Comparison of ENCODE assay signal across 1 cellular context in the genomic region with DNA sequence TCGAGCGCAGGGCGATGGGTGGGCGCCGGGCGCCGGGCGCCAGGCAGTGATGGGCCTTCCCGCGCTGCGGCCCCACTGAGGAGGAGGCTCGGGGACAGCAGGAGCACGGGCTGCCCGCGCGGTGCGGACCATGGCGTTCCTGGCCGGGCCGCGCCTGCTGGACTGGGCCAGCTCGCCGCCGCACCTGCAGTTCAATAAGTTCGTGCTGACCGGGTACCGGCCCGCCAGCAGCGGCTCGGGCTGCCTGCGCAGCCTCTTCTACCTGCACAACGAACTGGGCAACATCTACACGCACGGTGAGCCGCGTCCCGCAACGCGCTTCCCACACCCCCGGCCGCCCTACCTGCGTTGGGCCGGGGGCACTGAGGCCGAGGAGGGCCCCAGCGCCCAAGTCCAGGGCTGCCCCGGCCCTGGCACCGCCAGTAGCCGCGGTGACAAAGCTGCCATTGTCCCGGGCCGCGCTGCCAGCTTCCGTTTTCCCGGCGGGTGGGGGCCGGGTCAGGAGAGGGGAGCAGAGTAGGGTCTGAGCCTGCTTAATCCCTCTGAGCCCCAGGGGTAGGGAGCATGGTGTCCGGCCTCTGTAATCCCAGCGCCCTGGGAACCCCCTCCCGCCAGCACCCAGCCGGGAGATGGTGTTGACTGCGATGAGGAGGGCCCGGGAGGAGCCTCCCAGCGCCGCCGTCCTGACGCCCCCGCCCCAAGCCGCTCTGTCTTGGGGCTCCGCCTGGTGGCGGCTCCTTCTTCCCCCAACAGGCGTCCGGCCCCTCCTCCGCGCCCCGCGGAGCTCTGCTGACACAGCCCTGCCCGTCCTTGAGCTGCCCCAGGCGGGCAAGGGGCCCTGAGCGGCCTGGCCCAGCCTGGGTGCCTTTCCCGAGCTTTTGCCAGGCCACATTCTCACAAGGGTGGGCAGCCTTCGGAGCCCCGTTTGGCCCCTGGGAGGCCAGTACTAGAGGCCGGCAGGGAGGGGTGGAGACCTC.
TF ChIP-seq lines count a peak whose summit lies in the region.

No MANE protein-coding gene starts in this region.

TF ChIP-seq in HepG2, 621 proteins besides CTCF, POLR2A, EP300 and RAD21 (continued from another document and continues in another):
- no peak for TF ChIP-seq HDAC6 (IDR thresholded peaks at IDR 0.05; ENCODE audit: low read depth, low read length)
- peak; percentile 7; the same call in 1 of the 2 replicates for TF ChIP-seq SALL1 (CRISPR knock-in tag; IDR thresholded peaks at IDR 0.05)
- no peak for TF ChIP-seq SMYD3 (CRISPR knock-in tag; IDR thresholded peaks at IDR 0.05)
- TF ChIP-seq ZKSCAN1 (IDR thresholded peaks at IDR 0.05; ENCODE audit: low read length), result no peak
- TF ChIP-seq ZNF530 (CRISPR knock-in tag; IDR thresholded peaks at IDR 0.05; ENCODE audit: low read depth), result no peak
- TF ChIP-seq ZNF101 (CRISPR knock-in tag; IDR thresholded peaks at IDR 0.05; ENCODE audit: borderline replicate concordance, low read depth), result no peak
- no peak for TF ChIP-seq ZNF563 (CRISPR knock-in tag; IDR thresholded peaks at IDR 0.05)
- TF ChIP-seq, protein P1, sequence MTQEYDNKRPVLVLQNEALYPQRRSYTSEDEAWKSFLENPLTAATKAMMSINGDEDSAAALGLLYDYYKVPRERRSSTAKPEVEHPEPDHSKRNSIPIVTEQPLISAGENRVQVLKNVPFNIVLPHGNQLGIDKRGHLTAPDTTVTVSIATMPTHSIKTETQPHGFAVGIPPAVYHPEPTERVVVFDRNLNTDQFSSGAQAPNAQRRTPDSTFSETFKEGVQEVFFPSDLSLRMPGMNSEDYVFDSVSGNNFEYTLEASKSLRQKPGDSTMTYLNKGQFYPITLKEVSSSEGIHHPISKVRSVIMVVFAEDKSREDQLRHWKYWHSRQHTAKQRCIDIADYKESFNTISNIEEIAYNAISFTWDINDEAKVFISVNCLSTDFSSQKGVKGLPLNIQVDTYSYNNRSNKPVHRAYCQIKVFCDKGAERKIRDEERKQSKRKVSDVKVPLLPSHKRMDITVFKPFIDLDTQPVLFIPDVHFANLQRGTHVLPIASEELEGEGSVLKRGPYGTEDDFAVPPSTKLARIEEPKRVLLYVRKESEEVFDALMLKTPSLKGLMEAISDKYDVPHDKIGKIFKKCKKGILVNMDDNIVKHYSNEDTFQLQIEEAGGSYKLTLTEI (CRISPR knock-in tag; conservative IDR thresholded peaks at IDR 0.05), result no peak
- peak; percentile 6; the same call in 1 of the 2 replicates for TF ChIP-seq HNF4A (CRISPR knock-in tag; IDR thresholded peaks at IDR 0.05)
- no peak for TF ChIP-seq ZNF710 (CRISPR knock-in tag; IDR thresholded peaks at IDR 0.05; ENCODE audit: borderline replicate concordance)
- no peak for TF ChIP-seq LRRFIP1 (CRISPR knock-in tag; conservative IDR thresholded peaks at IDR 0.05)
- no peak for TF ChIP-seq ZNF124 (CRISPR knock-in tag; IDR thresholded peaks at IDR 0.05)
- TF ChIP-seq PPARG (CRISPR knock-in tag; conservative IDR thresholded peaks at IDR 0.05), result 0 out of 2 replicates have a peak, but pooled peaks have one; percentile 16
- 0 out of 2 replicates have a peak, but pooled peaks have one; percentile 66 for TF ChIP-seq ZNF605 (CRISPR knock-in tag; IDR thresholded peaks at IDR 0.05)
- no peak for TF ChIP-seq SMARCE1 (IDR thresholded peaks at IDR 0.05; ENCODE audit: borderline replicate concordance)
- TF ChIP-seq XBP1 (CRISPR knock-in tag; IDR thresholded peaks at IDR 0.05), result 0 out of 2 replicates have a peak, but pooled peaks have one; percentile 23
- no peak for TF ChIP-seq ZNF382 (CRISPR knock-in tag; IDR thresholded peaks at IDR 0.05; ENCODE audit: borderline replicate concordance)
- TF ChIP-seq ZNF264 (CRISPR knock-in tag; IDR thresholded peaks at IDR 0.05), result 0 out of 2 replicates have a peak, but pooled peaks have one; percentile 24
- no peak; the same call in 1 of the 2 replicates for TF ChIP-seq ZNF552 (CRISPR knock-in tag; IDR thresholded peaks at IDR 0.05; ENCODE audit: borderline replicate concordance)
- TF ChIP-seq U2AF1 (optimal IDR thresholded peaks at IDR 0.05; ENCODE audit: low read depth, low read length), result no peak
- TF ChIP-seq ZNF577 (CRISPR knock-in tag; IDR thresholded peaks at IDR 0.05; ENCODE audit: borderline replicate concordance, low read depth), result no peak
- no peak for TF ChIP-seq ZNF720 (CRISPR knock-in tag; IDR thresholded peaks at IDR 0.05)
- TF ChIP-seq, protein P2, sequence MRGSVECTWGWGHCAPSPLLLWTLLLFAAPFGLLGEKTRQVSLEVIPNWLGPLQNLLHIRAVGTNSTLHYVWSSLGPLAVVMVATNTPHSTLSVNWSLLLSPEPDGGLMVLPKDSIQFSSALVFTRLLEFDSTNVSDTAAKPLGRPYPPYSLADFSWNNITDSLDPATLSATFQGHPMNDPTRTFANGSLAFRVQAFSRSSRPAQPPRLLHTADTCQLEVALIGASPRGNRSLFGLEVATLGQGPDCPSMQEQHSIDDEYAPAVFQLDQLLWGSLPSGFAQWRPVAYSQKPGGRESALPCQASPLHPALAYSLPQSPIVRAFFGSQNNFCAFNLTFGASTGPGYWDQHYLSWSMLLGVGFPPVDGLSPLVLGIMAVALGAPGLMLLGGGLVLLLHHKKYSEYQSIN (CRISPR knock-in tag; IDR thresholded peaks at IDR 0.05; ENCODE audit: borderline replicate concordance), result no peak
- no peak for TF ChIP-seq MED8 (CRISPR knock-in tag; IDR thresholded peaks at IDR 0.05; ENCODE audit: insufficient replicate concordance)
- TF ChIP-seq, protein P3, sequence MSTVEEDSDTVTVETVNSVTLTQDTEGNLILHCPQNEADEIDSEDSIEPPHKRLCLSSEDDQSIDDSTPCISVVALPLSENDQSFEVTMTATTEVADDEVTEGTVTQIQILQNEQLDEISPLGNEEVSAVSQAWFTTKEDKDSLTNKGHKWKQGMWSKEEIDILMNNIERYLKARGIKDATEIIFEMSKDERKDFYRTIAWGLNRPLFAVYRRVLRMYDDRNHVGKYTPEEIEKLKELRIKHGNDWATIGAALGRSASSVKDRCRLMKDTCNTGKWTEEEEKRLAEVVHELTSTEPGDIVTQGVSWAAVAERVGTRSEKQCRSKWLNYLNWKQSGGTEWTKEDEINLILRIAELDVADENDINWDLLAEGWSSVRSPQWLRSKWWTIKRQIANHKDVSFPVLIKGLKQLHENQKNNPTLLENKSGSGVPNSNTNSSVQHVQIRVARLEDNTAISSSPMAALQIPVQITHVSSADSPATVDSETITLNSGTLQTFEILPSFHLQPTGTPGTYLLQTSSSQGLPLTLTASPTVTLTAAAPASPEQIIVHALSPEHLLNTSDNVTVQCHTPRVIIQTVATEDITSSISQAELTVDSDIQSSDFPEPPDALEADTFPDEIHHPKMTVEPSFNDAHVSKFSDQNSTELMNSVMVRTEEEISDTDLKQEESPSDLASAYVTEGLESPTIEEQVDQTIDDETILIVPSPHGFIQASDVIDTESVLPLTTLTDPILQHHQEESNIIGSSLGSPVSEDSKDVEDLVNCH (CRISPR knock-in tag; IDR thresholded peaks at IDR 0.05), result no peak
- TF ChIP-seq ESRRA (CRISPR knock-in tag; IDR thresholded peaks at IDR 0.05; ENCODE audit: low read depth), result 0 out of 2 replicates have a peak, but pooled peaks have one; percentile 33
- TF ChIP-seq SP2 (CRISPR knock-in tag; IDR thresholded peaks at IDR 0.05), result no peak
- 0 out of 2 replicates have a peak, but pooled peaks have one; percentile 28 for TF ChIP-seq ZNF746 (CRISPR knock-in tag; IDR thresholded peaks at IDR 0.05)
- TF ChIP-seq RFXANK (CRISPR knock-in tag; IDR thresholded peaks at IDR 0.05), result no peak
- peak; percentile 73; the same call in 1 of the 2 replicates for TF ChIP-seq SALL2 (CRISPR knock-in tag; IDR thresholded peaks at IDR 0.05)
- no peak for TF ChIP-seq RCOR2 (CRISPR knock-in tag; IDR thresholded peaks at IDR 0.05)
- TF ChIP-seq HMGXB4 (CRISPR knock-in tag; IDR thresholded peaks at IDR 0.05; ENCODE audit: borderline replicate concordance in 1 of 2, low read depth in 1 of 2), result peak; percentile 86 to 90
- TF ChIP-seq, protein P4, sequence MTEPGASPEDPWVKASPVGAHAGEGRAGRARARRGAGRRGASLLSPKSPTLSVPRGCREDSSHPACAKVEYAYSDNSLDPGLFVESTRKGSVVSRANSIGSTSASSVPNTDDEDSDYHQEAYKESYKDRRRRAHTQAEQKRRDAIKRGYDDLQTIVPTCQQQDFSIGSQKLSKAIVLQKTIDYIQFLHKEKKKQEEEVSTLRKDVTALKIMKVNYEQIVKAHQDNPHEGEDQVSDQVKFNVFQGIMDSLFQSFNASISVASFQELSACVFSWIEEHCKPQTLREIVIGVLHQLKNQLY (CRISPR knock-in tag; IDR thresholded peaks at IDR 0.05), result no peak
- TF ChIP-seq ZNF503 (CRISPR knock-in tag; IDR thresholded peaks at IDR 0.05), result peak; percentile 57; the same call in 1 of the 2 replicates
- no peak for TF ChIP-seq ZZZ3 (CRISPR knock-in tag; IDR thresholded peaks at IDR 0.05; ENCODE audit: borderline replicate concordance)
- no peak for TF ChIP-seq SIN3B (IDR thresholded peaks at IDR 0.05; ENCODE audit: low read length)
